In the genomic region with DNA sequence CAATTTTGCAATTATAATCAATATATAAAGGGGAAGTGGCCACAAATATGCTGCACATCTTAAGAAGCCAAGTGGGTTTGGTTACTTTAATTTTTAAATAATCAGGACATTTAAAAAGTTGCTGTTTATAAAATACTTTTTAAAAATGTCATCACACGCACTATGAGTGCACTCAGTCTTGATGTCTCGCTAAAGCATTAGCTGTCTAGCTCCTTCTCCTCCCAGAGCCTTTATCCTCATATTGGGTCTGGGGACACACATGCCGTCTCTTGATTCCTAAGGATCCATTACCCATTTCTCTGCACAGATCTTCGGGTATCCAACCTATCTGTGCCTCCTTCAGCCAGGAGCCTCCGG, we compare ENCODE assay signal across 1 cellular context.
TF ChIP-seq lines count a peak whose summit lies in the region.

No MANE protein-coding gene starts in this region.

TF ChIP-seq in H1, 55 proteins besides CTCF, POLR2A, EP300 and RAD21 (continued from another document):
- TF ChIP-seq CHD1 (IDR thresholded peaks at IDR 0.05; ENCODE audit: low read depth, low read length) (no peak), SRF (IDR thresholded peaks at IDR 0.05; ENCODE audit: low read depth, low read length) (no peak), BRCA1 (IDR thresholded peaks at IDR 0.05; ENCODE audit: low read depth, low read length) (no peak), TAF1 (IDR thresholded peaks at IDR 0.05; ENCODE audit: low read depth, low read length) (no peak), CBX5 (IDR thresholded peaks at IDR 0.05; ENCODE audit: low read depth, low read length) (no peak), SP4 (IDR thresholded peaks at IDR 0.05; ENCODE audit: low read length) (no peak), NRF1 (IDR thresholded peaks at IDR 0.05; ENCODE audit: low read depth, low read length) (no peak), CTBP2 (IDR thresholded peaks at IDR 0.05; ENCODE audit: borderline replicate concordance, insufficient read depth, insufficient read length, low read length) (no peak), BACH1 (IDR thresholded peaks at IDR 0.05; ENCODE audit: low read length) (no peak), EGR1 (IDR thresholded peaks at IDR 0.05; ENCODE audit: borderline replicate concordance, low read depth, low read length) (no peak), POU5F1 (IDR thresholded peaks at IDR 0.05; ENCODE audit: low read depth, low read length) (no peak), NANOG (IDR thresholded peaks at IDR 0.05; ENCODE audit: insufficient read depth, low read depth, low read length, poor library complexity, severe bottlenecking) (no peak), SIRT6 (IDR thresholded peaks at IDR 0.05; ENCODE audit: low read length) (no peak), SP1 (IDR thresholded peaks at IDR 0.05; ENCODE audit: low read depth, low read length) (no peak)
- TF ChIP-seq, protein P1, sequence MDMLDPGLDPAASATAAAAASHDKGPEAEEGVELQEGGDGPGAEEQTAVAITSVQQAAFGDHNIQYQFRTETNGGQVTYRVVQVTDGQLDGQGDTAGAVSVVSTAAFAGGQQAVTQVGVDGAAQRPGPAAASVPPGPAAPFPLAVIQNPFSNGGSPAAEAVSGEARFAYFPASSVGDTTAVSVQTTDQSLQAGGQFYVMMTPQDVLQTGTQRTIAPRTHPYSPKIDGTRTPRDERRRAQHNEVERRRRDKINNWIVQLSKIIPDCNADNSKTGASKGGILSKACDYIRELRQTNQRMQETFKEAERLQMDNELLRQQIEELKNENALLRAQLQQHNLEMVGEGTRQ (IDR thresholded peaks at IDR 0.05; ENCODE audit: low read length) = no peak
- TF ChIP-seq, protein P2, sequence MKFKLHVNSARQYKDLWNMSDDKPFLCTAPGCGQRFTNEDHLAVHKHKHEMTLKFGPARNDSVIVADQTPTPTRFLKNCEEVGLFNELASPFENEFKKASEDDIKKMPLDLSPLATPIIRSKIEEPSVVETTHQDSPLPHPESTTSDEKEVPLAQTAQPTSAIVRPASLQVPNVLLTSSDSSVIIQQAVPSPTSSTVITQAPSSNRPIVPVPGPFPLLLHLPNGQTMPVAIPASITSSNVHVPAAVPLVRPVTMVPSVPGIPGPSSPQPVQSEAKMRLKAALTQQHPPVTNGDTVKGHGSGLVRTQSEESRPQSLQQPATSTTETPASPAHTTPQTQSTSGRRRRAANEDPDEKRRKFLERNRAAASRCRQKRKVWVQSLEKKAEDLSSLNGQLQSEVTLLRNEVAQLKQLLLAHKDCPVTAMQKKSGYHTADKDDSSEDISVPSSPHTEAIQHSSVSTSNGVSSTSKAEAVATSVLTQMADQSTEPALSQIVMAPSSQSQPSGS (IDR thresholded peaks at IDR 0.05; ENCODE audit: low read length) = no peak
